8 cellular contexts compared by ENCODE assay signal in genomic region chr14:49621114-49621881, GRCh38. TPM values are rescaled to one million over a fixed set of nuclear protein-coding genes. Genes with fewer than 3 reads are reported as not detected.
DNase-seq lines count a peak whose midpoint lies in the region; ATAC-seq lines count a peak whose summit lies in the region.

No MANE protein-coding gene starts in this region.

- peak; percentile 26 for ATAC-seq in GM21423 (IDR thresholded peaks at IDR 0.05; ENCODE audit: unreplicated experiment)

- H3K36me3 Mint-ChIP-seq in IgD-negative memory B cell = peaks cover 3% of the 10 kb centered on the region
- peaks cover 53% of the 10 kb centered on the region for H3K36me3 Mint-ChIP-seq in T-helper 1 cell treated with Interleukin-12 subunit alpha and Interleukin-12 subunit beta and Interleukin-4 antibody, amounts not matched to agents 30 μg/mL and 1 μg/mL, for 36 hours (ENCODE audit: low read depth)

- no peaks in the 10 kb centered on the region for H3K9me3 Mint-ChIP-seq in IgD-negative memory B cell
- no peaks in the 10 kb centered on the region for H3K9me3 Mint-ChIP-seq in T-helper 1 cell treated with Interleukin-12 subunit alpha and Interleukin-12 subunit beta and Interleukin-4 antibody, amounts not matched to agents 30 μg/mL and 1 μg/mL, for 36 hours

- peaks cover 42 to 49% (median 46%) of the 10 kb centered on the region in 3 donors for H3K4me1 Mint-ChIP-seq in IgD-negative memory B cell
- peaks cover 45% of the 10 kb centered on the region for H3K4me1 Mint-ChIP-seq in T-helper 1 cell treated with Interleukin-12 subunit alpha and Interleukin-12 subunit beta and Interleukin-4 antibody, amounts not matched to agents 30 μg/mL and 1 μg/mL, for 36 hours (ENCODE audit: low read depth)

- H3K4me3 Mint-ChIP-seq in IgD-negative memory B cell = peak overlapping the region; percentile 98 to 100 (median 99)
- H3K4me3 Mint-ChIP-seq in T-helper 1 cell treated with Interleukin-12 subunit alpha and Interleukin-12 subunit beta and Interleukin-4 antibody, amounts not matched to agents 30 μg/mL and 1 μg/mL, for 36 hours = peak overlapping the region; percentile 98

- H3K27me3 Mint-ChIP-seq in IgD-negative memory B cell = no peaks in the 10 kb centered on the region
- no peaks in the 10 kb centered on the region for H3K27me3 Mint-ChIP-seq in T-helper 1 cell treated with Interleukin-12 subunit alpha and Interleukin-12 subunit beta and Interleukin-4 antibody, amounts not matched to agents 30 μg/mL and 1 μg/mL, for 36 hours (ENCODE audit: low read depth)

- DNase-seq in EH (ENCODE audit: low read depth) (peak; percentile 63), cerebellar cortex (ENCODE audit: low spot score) (peak; percentile 58), left kidney (ENCODE audit: low read depth, low spot score) (peak; percentile 88), 8988T (no peak)
- DNase-seq in stimulated activated CD4-positive, alpha-beta T cell treated with anti-CD3 and anti-CD28 coated beads, Interleukin-4, amount 100 ng/mL, for 1 hour = peak; percentile 63

- H3K27ac Mint-ChIP-seq in IgD-negative memory B cell = peak overlapping the region; percentile 99 to 100 (median 99)
- H3K27ac Mint-ChIP-seq in T-helper 1 cell treated with Interleukin-12 subunit alpha and Interleukin-12 subunit beta and Interleukin-4 antibody, amounts not matched to agents 30 μg/mL and 1 μg/mL, for 36 hours = peak overlapping the region; percentile 98

RNA-seq across cellular contexts. Expression of gene MGAT2, which starts 0.7 kb away (rescaled TPM):
- polyA plus RNA-seq in IgD-negative memory B cell = 31.3 TPM

RNA-seq across cellular contexts. Expression of gene RPL36AL, which starts 0.9 kb away (rescaled TPM):
- 504 TPM for polyA plus RNA-seq in IgD-negative memory B cell

RNA-seq across cellular contexts. Expression of gene DNAAF2, which starts 13.7 kb away (rescaled TPM):
- 33.4 TPM for polyA plus RNA-seq in IgD-negative memory B cell

RNA-seq across cellular contexts. Expression of gene LRR1, which starts 22.6 kb away (rescaled TPM):
- 10.1 TPM for polyA plus RNA-seq in IgD-negative memory B cell

RNA-seq across cellular contexts. Expression of gene RPS29, which starts 35.1 kb away (rescaled TPM):
- 10,099 TPM for polyA plus RNA-seq in IgD-negative memory B cell
